Comparison of ENCODE assay signal across 16 cellular contexts in the genomic region with DNA sequence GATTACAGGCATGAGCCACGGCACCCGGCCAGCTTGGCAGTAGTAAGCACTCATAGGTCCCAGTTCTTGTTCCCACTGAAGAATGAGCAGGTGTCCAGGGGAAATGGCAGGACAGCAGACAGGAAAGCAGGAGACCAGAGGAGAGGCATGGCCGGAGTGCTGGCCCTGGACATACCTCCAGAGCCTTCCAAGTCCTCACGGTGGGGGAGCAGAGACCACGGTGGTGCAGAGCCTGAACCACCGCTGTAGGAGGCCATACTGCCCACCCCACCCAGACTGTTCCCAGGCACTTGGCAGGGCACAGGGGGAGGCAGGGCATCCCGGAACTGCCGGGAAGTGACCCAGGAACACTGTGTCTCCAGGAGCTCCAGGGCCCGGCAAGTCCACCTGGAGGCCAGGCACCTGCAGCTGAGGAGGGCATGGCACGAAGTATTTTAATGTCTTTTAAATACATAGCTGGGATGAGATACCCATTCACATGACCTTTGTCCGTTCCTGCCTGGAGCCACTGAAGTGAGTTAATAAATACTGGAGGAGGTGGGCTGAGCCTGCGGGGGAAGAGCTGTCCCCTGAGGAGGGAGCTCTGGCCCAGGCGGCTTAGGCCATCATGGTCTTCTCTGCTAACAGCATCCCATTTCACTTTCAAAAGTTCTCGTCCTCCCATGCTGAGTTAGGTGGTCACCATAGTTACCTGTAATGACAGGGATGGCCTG. TPM values are rescaled to one million over a fixed set of nuclear protein-coding genes. Genes with fewer than 3 reads are reported as not detected.
DNase-seq lines count a peak whose midpoint lies in the region; ATAC-seq and TF ChIP-seq lines count a peak whose summit lies in the region.
"Had no signal": no experiment of that assay in that cellular context is flagged by ENCODE, and none has a peak within 500 bp of the region (broad histone marks: within the 10 kb centered on the region; RNA-seq: fewer than 3 reads in every experiment).

No MANE protein-coding gene starts in this region.

- CTCF ChIA-PET in WTC11 (lab: Charles Lee) = interaction anchor here (1.2 to 5.8 kb wide), 5 partner anchors 12 to 255 kb away, joined by 3 to 51 read pairs (median 16); no protein-coding TSS in a partner anchor

- DNase-seq in DMS53 (lab: John Stamatoyannopoulos, UW) (peak; percentile 63), WTC11 (ENCODE audit: low spot score) (peak; percentile 30), mucosa of descending colon (no peak), SKM-1 treated with dmso at 0.1 percent for 144 hours (lab: John Stamatoyannopoulos, UW; ENCODE audit: unreplicated experiment) (no peak), kidney glomerular epithelial cell (lab: John Stamatoyannopoulos, UW) (no peak)
- DNase-seq: NCI-H1105 treated with DMSO at 0.1 percent for 48 hours; NCI-H446 treated with DMSO at 0.1 percent for 48 hours; stimulated activated CD4-positive, alpha-beta T cell treated with anti-CD3 and anti-CD28 coated beads, Interleukin-4, amount 100 ng/mL, for 4 hours had no signal

- H3K4me3 ChIP-seq in mucosa of descending colon = no peak overlapping the region
- H3K4me3 ChIP-seq: lung, prostate gland, stomach had no signal

- no peak overlapping the region for H3K4me3 Mint-ChIP-seq in WTC11

- H3K36me3 ChIP-seq in mucosa of descending colon (ENCODE audit: low read depth) = no peaks in the 10 kb centered on the region
- H3K36me3 ChIP-seq: prostate gland had no signal

- peaks cover 22% of the 10 kb centered on the region for H3K4me1 Mint-ChIP-seq in WTC11

- H3K36me3 Mint-ChIP-seq in WTC11 = peaks cover under 1% of the 10 kb centered on the region

- intact Hi-C loops in mucosa of descending colon (cut with DNase I, micrococcal nuclease) = no loop called here

- no peaks in the 10 kb centered on the region for H3K9me3 ChIP-seq in mucosa of descending colon
- H3K9me3 ChIP-seq: prostate gland, stomach had no signal

- TF ChIP-seq CTCF in WTC11 (IDR thresholded peaks at IDR 0.05) (no peak), mucosa of descending colon (IDR thresholded peaks at IDR 0.05) (no peak)

- POLR2A ChIA-PET in WTC11 (lab: Charles Lee) = no interaction called here

- ATAC-seq in GM21723 (IDR thresholded peaks at IDR 0.05; ENCODE audit: unreplicated experiment) = peak; percentile 17
- ATAC-seq in WTC11 = peak; percentile 61
- peak; percentile 68 for ATAC-seq in mucosa of descending colon
- no peak for ATAC-seq in HG03432 (IDR thresholded peaks at IDR 0.05; ENCODE audit: unreplicated experiment)
- ATAC-seq in HG03135 (IDR thresholded peaks at IDR 0.05; ENCODE audit: unreplicated experiment) = no peak

- no peaks in the 10 kb centered on the region for H3K9me3 Mint-ChIP-seq in WTC11

- no peaks in the 10 kb centered on the region for H3K27me3 Mint-ChIP-seq in WTC11 (ENCODE audit: low read depth)

- no peak overlapping the region for H3K27ac Mint-ChIP-seq in WTC11

- no peaks in the 10 kb centered on the region for H3K4me1 ChIP-seq in mucosa of descending colon (ENCODE audit: low read depth)
- H3K4me1 ChIP-seq: prostate gland had no signal

TF ChIP-seq in WTC11, 78 proteins besides CTCF, POLR2A, EP300 and RAD21 (continues in another document):
- TF ChIP-seq, protein P1, sequence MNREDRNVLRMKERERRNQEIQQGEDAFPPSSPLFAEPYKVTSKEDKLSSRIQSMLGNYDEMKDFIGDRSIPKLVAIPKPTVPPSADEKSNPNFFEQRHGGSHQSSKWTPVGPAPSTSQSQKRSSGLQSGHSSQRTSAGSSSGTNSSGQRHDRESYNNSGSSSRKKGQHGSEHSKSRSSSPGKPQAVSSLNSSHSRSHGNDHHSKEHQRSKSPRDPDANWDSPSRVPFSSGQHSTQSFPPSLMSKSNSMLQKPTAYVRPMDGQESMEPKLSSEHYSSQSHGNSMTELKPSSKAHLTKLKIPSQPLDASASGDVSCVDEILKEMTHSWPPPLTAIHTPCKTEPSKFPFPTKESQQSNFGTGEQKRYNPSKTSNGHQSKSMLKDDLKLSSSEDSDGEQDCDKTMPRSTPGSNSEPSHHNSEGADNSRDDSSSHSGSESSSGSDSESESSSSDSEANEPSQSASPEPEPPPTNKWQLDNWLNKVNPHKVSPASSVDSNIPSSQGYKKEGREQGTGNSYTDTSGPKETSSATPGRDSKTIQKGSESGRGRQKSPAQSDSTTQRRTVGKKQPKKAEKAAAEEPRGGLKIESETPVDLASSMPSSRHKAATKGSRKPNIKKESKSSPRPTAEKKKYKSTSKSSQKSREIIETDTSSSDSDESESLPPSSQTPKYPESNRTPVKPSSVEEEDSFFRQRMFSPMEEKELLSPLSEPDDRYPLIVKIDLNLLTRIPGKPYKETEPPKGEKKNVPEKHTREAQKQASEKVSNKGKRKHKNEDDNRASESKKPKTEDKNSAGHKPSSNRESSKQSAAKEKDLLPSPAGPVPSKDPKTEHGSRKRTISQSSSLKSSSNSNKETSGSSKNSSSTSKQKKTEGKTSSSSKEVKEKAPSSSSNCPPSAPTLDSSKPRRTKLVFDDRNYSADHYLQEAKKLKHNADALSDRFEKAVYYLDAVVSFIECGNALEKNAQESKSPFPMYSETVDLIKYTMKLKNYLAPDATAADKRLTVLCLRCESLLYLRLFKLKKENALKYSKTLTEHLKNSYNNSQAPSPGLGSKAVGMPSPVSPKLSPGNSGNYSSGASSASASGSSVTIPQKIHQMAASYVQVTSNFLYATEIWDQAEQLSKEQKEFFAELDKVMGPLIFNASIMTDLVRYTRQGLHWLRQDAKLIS (CRISPR knock-in tag; IDR thresholded peaks at IDR 0.05; ENCODE audit: borderline replicate concordance) = no peak
- no peak for TF ChIP-seq ZNF317 (CRISPR knock-in tag; IDR thresholded peaks at IDR 0.05; ENCODE audit: borderline replicate concordance, low read depth)
- TF ChIP-seq CBFB (CRISPR knock-in tag; IDR thresholded peaks at IDR 0.05; ENCODE audit: low read depth) = no peak
- TF ChIP-seq, protein P2, sequence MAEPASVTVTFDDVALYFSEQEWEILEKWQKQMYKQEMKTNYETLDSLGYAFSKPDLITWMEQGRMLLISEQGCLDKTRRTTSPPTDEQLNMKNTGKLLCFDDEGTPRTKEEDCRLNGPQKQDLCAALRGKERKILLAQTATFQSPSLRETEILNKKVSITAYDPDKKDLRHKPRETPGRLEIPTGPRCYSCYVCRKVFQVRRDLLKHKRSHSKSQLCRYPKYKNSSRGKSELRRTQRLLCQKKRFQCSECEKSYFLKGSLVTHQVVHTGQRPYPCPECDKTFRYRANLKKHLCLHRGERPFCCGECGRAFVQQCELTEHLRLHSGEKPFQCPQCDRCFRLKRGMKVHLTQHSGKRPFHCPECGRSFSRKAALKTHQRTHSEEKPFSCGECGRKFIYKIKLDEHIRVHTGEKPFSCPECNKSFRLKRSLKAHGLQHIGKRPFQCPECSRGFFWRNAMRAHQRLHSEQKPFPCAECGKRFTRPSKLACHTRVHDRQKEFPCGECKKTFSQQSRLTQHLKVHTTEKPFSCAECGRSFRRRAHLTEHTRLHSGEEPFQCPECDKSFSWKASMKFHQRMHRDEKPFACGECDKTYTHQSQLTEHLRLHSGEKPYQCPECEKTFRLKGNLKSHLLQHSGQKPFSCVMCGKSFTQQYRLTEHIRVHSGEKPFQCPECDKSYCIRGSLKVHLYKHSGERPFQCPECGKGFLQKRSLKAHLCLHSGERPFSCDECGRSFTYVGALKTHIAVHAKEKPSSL (CRISPR knock-in tag; conservative IDR thresholded peaks at IDR 0.05) = no peak
- TF ChIP-seq, protein P3, sequence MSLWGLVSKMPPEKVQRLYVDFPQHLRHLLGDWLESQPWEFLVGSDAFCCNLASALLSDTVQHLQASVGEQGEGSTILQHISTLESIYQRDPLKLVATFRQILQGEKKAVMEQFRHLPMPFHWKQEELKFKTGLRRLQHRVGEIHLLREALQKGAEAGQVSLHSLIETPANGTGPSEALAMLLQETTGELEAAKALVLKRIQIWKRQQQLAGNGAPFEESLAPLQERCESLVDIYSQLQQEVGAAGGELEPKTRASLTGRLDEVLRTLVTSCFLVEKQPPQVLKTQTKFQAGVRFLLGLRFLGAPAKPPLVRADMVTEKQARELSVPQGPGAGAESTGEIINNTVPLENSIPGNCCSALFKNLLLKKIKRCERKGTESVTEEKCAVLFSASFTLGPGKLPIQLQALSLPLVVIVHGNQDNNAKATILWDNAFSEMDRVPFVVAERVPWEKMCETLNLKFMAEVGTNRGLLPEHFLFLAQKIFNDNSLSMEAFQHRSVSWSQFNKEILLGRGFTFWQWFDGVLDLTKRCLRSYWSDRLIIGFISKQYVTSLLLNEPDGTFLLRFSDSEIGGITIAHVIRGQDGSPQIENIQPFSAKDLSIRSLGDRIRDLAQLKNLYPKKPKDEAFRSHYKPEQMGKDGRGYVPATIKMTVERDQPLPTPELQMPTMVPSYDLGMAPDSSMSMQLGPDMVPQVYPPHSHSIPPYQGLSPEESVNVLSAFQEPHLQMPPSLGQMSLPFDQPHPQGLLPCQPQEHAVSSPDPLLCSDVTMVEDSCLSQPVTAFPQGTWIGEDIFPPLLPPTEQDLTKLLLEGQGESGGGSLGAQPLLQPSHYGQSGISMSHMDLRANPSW (CRISPR knock-in tag; conservative IDR thresholded peaks at IDR 0.05; ENCODE audit: low read depth) = no peak
- TF ChIP-seq NFATC4 (CRISPR knock-in tag; IDR thresholded peaks at IDR 0.05) = no peak

RNA-seq across cellular contexts. Expression of a gene that starts 49.7 kb away (rescaled TPM):
- 3.3 to 4.3 TPM (median 3.7 TPM) in 3 replicates for total RNA-seq in WTC11 (2021)
- 100 to 1,000 TPM in 2 of 3 donors, 10 to 100 TPM in 1; 46.9 to 111 (median 107) TPM for total RNA-seq in mucosa of descending colon
- total RNA-seq: glomerular endothelial cell, RPMI7951 had no signal

Comparison
In these comparisons a context has a peak if more than half of its experiments do, and no peak if none do; other contexts are left out.
1. DNase-seq: peak in DMS53 (single experiment) and WTC11 (single experiment); none in mucosa of descending colon (0 of 3), SKM-1 treated with dmso at 0.1 percent for 144 hours (single experiment) and kidney glomerular epithelial cell (single experiment).
2. ATAC-seq: peak in GM21723 (single experiment), WTC11 (single experiment) and mucosa of descending colon (single experiment); none in HG03432 (single experiment) and HG03135 (single experiment).